13 cellular contexts compared by ENCODE assay signal in genomic region chr2:164903214-164903613, GRCh38. TPM values are rescaled to one million over a fixed set of nuclear protein-coding genes. Genes with fewer than 3 reads are reported as not detected.
A peak's percentile ranks its signal among the peaks of the same experiment; 100 is the strongest.
DNase-seq lines count a peak whose midpoint lies in the region; FAIRE-seq and TF ChIP-seq lines count a peak whose summit lies in the region.
"Had no signal": no experiment of that assay in that cellular context is flagged by ENCODE, and none has a peak within 500 bp of the region (broad histone marks: within the 10 kb centered on the region; RNA-seq: fewer than 3 reads in every experiment).

No MANE protein-coding gene starts in this region.

- intact Hi-C loops in adrenal gland (cut with DNase I) = no loop called here

- no peak overlapping the region for H3K4me2 ChIP-seq in keratinocyte (ENCODE audit: control insufficient read depth, extremely low read depth, insufficient read depth, low read depth, low read length)

- H3K4me1 ChIP-seq in adrenal gland (replicated peaks in 1 of 2) (peaks cover 14 to 25% of the 10 kb centered on the region in 2 donors), keratinocyte (ENCODE audit: control insufficient read depth, extremely low read depth, insufficient read depth, low read length) (peaks cover 6% of the 10 kb centered on the region)
- H3K4me1 ChIP-seq: spleen had no signal

- FAIRE-seq in keratinocyte (lab: Jason Lieb, UNC) = peak; percentile 66
- FAIRE-seq: urothelium cell line had no signal

- H3K36me3 ChIP-seq in MG63 (no peaks in the 10 kb centered on the region), adrenal gland (replicated peaks in 1 of 2) (no peaks in the 10 kb centered on the region), keratinocyte (ENCODE audit: control insufficient read depth in 2 of 2, extremely low read depth in 1 of 2, insufficient read depth in 2 of 2, low read length in 2 of 2) (no peaks in the 10 kb centered on the region)
- H3K36me3 ChIP-seq: spleen had no signal

- H3K4me3 ChIP-seq in MG63 (no peak overlapping the region), adrenal gland (no peak overlapping the region), keratinocyte (ENCODE audit: control insufficient read depth in 2 of 3, extremely low read depth in 1 of 3, insufficient read depth in 2 of 3, low read depth in 1 of 3, low read length in 3 of 3) (no peak overlapping the region)
- H3K4me3 ChIP-seq: SK-N-MC, spleen had no signal

- dilution Hi-C loops in keratinocyte (cut with MboI; ENCODE audit: extremely low pct_ligation_motif_present, low sequenced_read_pairs) = no loop called here

- TF ChIP-seq CTCF in adrenal gland (IDR thresholded peaks at IDR 0.05) (no peak), keratinocyte (optimal IDR thresholded peaks at IDR 0.05 in 1 of 3, IDR thresholded peaks at IDR 0.05 in 1 of 3, conservative IDR thresholded peaks at IDR 0.05 in 1 of 3; ENCODE audit: extremely low read depth in 1 of 3, insufficient read depth in 2 of 3, low read length in 3 of 3) (no peak), GM20000 (IDR thresholded peaks at IDR 0.05; ENCODE audit: extremely low read depth, missing control alignments) (no peak)

- H2AFZ ChIP-seq in keratinocyte (ENCODE audit: control insufficient read depth, low read length) = no peak overlapping the region

- H3K79me2 ChIP-seq in keratinocyte (ENCODE audit: control insufficient read depth, insufficient read depth, low read length) = no peaks in the 10 kb centered on the region

- H3K9me1 ChIP-seq in keratinocyte (ENCODE audit: control insufficient read depth, extremely low read depth, insufficient read depth, low read length) = no peaks in the 10 kb centered on the region

- DNase-seq in EH (ENCODE audit: low read depth) (peak; percentile 93), MG63 (peak; percentile 61), adrenal gland (no peak), keratinocyte (ENCODE audit: low read depth, low spot score) (no peak), GM20000 (ENCODE audit: low spot score) (no peak), T-helper 1 cell (no peak)
- no peak for DNase-seq in activated CD4-positive, CD25-positive, alpha-beta regulatory T cell treated with anti-CD3 and anti-CD28 coated beads, Interleukin-2, amount 50 U/mL, for 72 hours
- no peak for DNase-seq in activated CD4-positive, alpha-beta T cell treated with anti-CD3 and anti-CD28 coated beads for 4 hours
- DNase-seq: endodermal cell; naive thymus-derived CD8-positive, alpha-beta T cell; spleen had no signal

- no peaks in the 10 kb centered on the region for H3K27me3 ChIP-seq in MG63
- H3K27me3 ChIP-seq in adrenal gland = no peaks in the 10 kb centered on the region
- H3K27me3 ChIP-seq in keratinocyte (ENCODE audit: control insufficient read depth, extremely low read depth, insufficient read depth, low read length) = no peaks in the 10 kb centered on the region
- H3K27me3 ChIP-seq: spleen had no signal

- peak overlapping the region in 3 of 5 donors; percentile 12 to 49 (median 20) for H3K27ac ChIP-seq in adrenal gland
- H3K27ac ChIP-seq in keratinocyte (ENCODE audit: control insufficient read depth, insufficient read depth, low read length) = no peak overlapping the region
- H3K27ac ChIP-seq: SK-N-MC, spleen had no signal

- no peaks in the 10 kb centered on the region for H4K20me1 ChIP-seq in keratinocyte (ENCODE audit: control insufficient read depth, extremely low read depth, insufficient read depth, low read length)

- H3K9me3 ChIP-seq in MG63 (peaks cover 3% of the 10 kb centered on the region; the same call in 1 of the 2 replicates), adrenal gland (replicated peaks in 1 of 3) (no peaks in the 10 kb centered on the region), keratinocyte (ENCODE audit: control insufficient read depth, low read depth, low read length) (no peaks in the 10 kb centered on the region)

- TF ChIP-seq POLR2A in adrenal gland (IDR thresholded peaks at IDR 0.05) = no peak

- no peak overlapping the region for H3K9ac ChIP-seq in keratinocyte (ENCODE audit: control insufficient read depth, extremely low read depth, insufficient read depth, low read length)

RNA-seq across cellular contexts. Expression of gene SLC38A11, which starts 52.1 kb away (rescaled TPM):
- total RNA-seq in MG63 (2014; rRNA removed; shearing (Covaris generic); ENCODE audit: low replicate concordance) = not detected in 2 replicates
- 10 to 100 TPM in 1 of 8 donors, 1 to 10 TPM in 1, under 1 TPM in 4, not detected in 2; 0.61 to 14.9 (median 0.82) TPM for total RNA-seq in adrenal gland
- polyA plus RNA-seq in adrenal gland (10 to 100 TPM in 2 of 3 donors, 1 to 10 TPM in 1; 3.2 to 36.9 (median 14.6) TPM), keratinocyte (not detected in 3 replicates)
- not detected for polyA plus RNA-seq in keratinocyte (2011; ENCODE audit: low read depth)
- not detected in 2 replicates for polyA plus RNA-seq in keratinocyte (2011; cell fraction: cytosol; rRNA removed)
- 0.17 TPM in 1 of 2 replicates, not detected in the other for polyA plus RNA-seq in keratinocyte (2011; cell fraction: nucleus; rRNA removed)
- polyA plus RNA-seq in keratinocyte (2012; ENCODE audit: low replicate concordance) = 0.23 TPM in 1 of 2 replicates, not detected in the other
- not detected in 3 replicates for polyA minus RNA-seq in keratinocyte
- polyA minus RNA-seq in keratinocyte (2011; cell fraction: cytosol; rRNA and poly(A)+ RNA removed) = not detected
- polyA minus RNA-seq in keratinocyte (2011; cell fraction: nucleus; rRNA and poly(A)+ RNA removed) = not detected in 2 replicates
- total RNA-seq: endodermal cell had no signal
- polyA plus RNA-seq: naive thymus-derived CD8-positive, alpha-beta T cell had no signal

Comparison
In these comparisons a context has a peak if more than half of its experiments do, and no peak if none do; other contexts are left out.
1. DNase-seq: peak in EH (single experiment) and MG63 (single experiment); none in adrenal gland (0 of 7), keratinocyte (single experiment), GM20000 (single experiment), activated CD4-positive, CD25-positive, alpha-beta regulatory T cell treated with anti-CD3 and anti-CD28 coated beads, Interleukin-2, amount 50 U/mL, for 72 hours (single experiment), activated CD4-positive, alpha-beta T cell treated with anti-CD3 and anti-CD28 coated beads for 4 hours (0 of 2) and T-helper 1 cell (0 of 5).